Comparison of ENCODE assay signal across 12 cellular contexts in genomic region chr11:86938203-86938899, GRCh38. TPM values are rescaled to one million over a fixed set of nuclear protein-coding genes. Genes with fewer than 3 reads are reported as not detected.
DNase-seq lines count a peak whose midpoint lies in the region; ATAC-seq lines count a peak whose summit lies in the region.
"Had no signal": no experiment of that assay in that cellular context is flagged by ENCODE, and none has a peak within 500 bp of the region (broad histone marks: within the 10 kb centered on the region; RNA-seq: fewer than 3 reads in every experiment).

No MANE protein-coding gene starts in this region.

- no peak overlapping the region for H3K4ac ChIP-seq in mesendoderm (ENCODE audit: low read depth, low read length)

- H4K8ac ChIP-seq in mesendoderm (ENCODE audit: low read depth, low read length): no peak overlapping the region

- no peak overlapping the region for H3K4me3 ChIP-seq in adipocyte (ENCODE audit: low read length)
- H3K4me3 ChIP-seq in mesendoderm (ENCODE audit: low read length): no peak overlapping the region
- no peak overlapping the region for H3K4me3 ChIP-seq in aorta (ENCODE audit: low read length in 2 of 2)

- no peak overlapping the region for H3K27ac Mint-ChIP-seq in stimulated activated naive CD8-positive, alpha-beta T cell treated with anti-CD3 and anti-CD28 coated beads, Interleukin-15, amount 100 ng/mL, for 72 hours
- H3K27ac Mint-ChIP-seq: stimulated activated naive B cell treated with anti-CD40 and anti-IgM and Interleukin-4, amounts not matched to agents 10 μg/mL and 1 μg/mL and 100 μg/mL, for 72 hours had no signal

- H3K9ac ChIP-seq in adipocyte (ENCODE audit: low read length) (peak overlapping the region; percentile 21), mesendoderm (ENCODE audit: low read length) (no peak overlapping the region)

- H3K79me1 ChIP-seq in mesendoderm (ENCODE audit: low read length): no peaks in the 10 kb centered on the region

- no peak overlapping the region for H3K23ac ChIP-seq in mesendoderm (ENCODE audit: low read length)

- WGBS in mesendoderm (ENCODE audit: extremely low coverage, insufficient coverage, low lambda C conversion rate): no CpG with 5 or more reads among the region's 6 CpGs
- 27 to 37% methylated on average over 6 of the region's 6 CpGs for WGBS in aorta, 2 donors

- H3K27me3 ChIP-seq in adipocyte (replicated peaks; ENCODE audit: control insufficient read depth, insufficient read depth, low read length) (no peaks in the 10 kb centered on the region), mesendoderm (ENCODE audit: insufficient read depth, low read length, poor library complexity) (no peaks in the 10 kb centered on the region), aorta (ENCODE audit: control insufficient read depth in 1 of 2, insufficient read depth in 2 of 2, low read length in 1 of 2) (no peaks in the 10 kb centered on the region)

- peaks cover 6% of the 10 kb centered on the region for H3K36me3 ChIP-seq in adipocyte (ENCODE audit: control insufficient read depth, insufficient read depth, low read length, severe bottlenecking)
- H3K36me3 ChIP-seq in mesendoderm (ENCODE audit: control insufficient read depth, insufficient read depth, low read length): no peaks in the 10 kb centered on the region
- no peaks in the 10 kb centered on the region for H3K36me3 ChIP-seq in aorta (ENCODE audit: control insufficient read depth in 1 of 2, insufficient read depth in 2 of 2, low read length in 1 of 2)

- H3K4me1 ChIP-seq in adipocyte (ENCODE audit: control insufficient read depth, insufficient read depth, low read length) (peaks cover 74% of the 10 kb centered on the region), mesendoderm (ENCODE audit: control insufficient read depth, low read depth, low read length) (peaks cover 10% of the 10 kb centered on the region), aorta (ENCODE audit: control insufficient read depth in 1 of 2, insufficient read depth in 2 of 2, low read length in 2 of 2) (peaks cover 9 to 23% of the 10 kb centered on the region in 2 donors)

- no peak overlapping the region for H2BK5ac ChIP-seq in mesendoderm (ENCODE audit: low read length)

- H2AK5ac ChIP-seq in mesendoderm (ENCODE audit: low read length): no peak overlapping the region

- intact Hi-C loops in aorta (cut with DNase I): loop anchor here in 1 of 2 donors (5.0 kb wide), 2 partner anchors 354 to 484 kb away; no protein-coding TSS in a partner anchor

- no peak overlapping the region for H3K4me3 Mint-ChIP-seq in stimulated activated naive CD8-positive, alpha-beta T cell treated with anti-CD3 and anti-CD28 coated beads, Interleukin-15, amount 100 ng/mL, for 72 hours
- H3K4me3 Mint-ChIP-seq: stimulated activated naive B cell treated with anti-CD40 and anti-IgM and Interleukin-4, amounts not matched to agents 10 μg/mL and 1 μg/mL and 100 μg/mL, for 72 hours had no signal

- H4K5ac ChIP-seq in mesendoderm (ENCODE audit: low read length): no peak overlapping the region

- H3K79me2 ChIP-seq in mesendoderm (ENCODE audit: control insufficient read depth, insufficient read depth, low read length): no peaks in the 10 kb centered on the region

- H3K9me3 ChIP-seq in adipocyte (ENCODE audit: control insufficient read depth, low read length): no peaks in the 10 kb centered on the region
- H3K9me3 ChIP-seq in aorta (ENCODE audit: control insufficient read depth, low read length): no peaks in the 10 kb centered on the region

- no peak overlapping the region for H3K4me2 ChIP-seq in mesendoderm (ENCODE audit: low read length)

- H3K27ac ChIP-seq in mesendoderm (ENCODE audit: low read depth, low read length) (no peak overlapping the region), aorta (ENCODE audit: low read depth in 1 of 2, low read length in 2 of 2) (peak overlapping the region; percentile 16 to 50)

- H2BK15ac ChIP-seq in mesendoderm (replicated peaks; ENCODE audit: low read depth): no peak overlapping the region

- peak; percentile 20 for ATAC-seq in stimulated activated naive CD8-positive, alpha-beta T cell treated with anti-CD3 and anti-CD28 coated beads, Interleukin-15, amount 100 ng/mL, for 72 hours
- no peak for ATAC-seq in stimulated activated naive CD8-positive, alpha-beta T cell treated with anti-CD3 and anti-CD28 coated beads, Interleukin-15, Interleukin-2, amounts not matched to agents 100 U/mL and 50 U/mL, for 24 hours
- ATAC-seq in aorta (ENCODE audit: low FRiP score) (no peak), GM18873 (IDR thresholded peaks at IDR 0.05; ENCODE audit: low FRiP score, unreplicated experiment) (no peak), GM21390 (IDR thresholded peaks at IDR 0.05; ENCODE audit: unreplicated experiment) (no peak), GM21723 (IDR thresholded peaks at IDR 0.05; ENCODE audit: unreplicated experiment) (no peak)

- no peak overlapping the region for H3K18ac ChIP-seq in mesendoderm (ENCODE audit: low read length)

- peak overlapping the region; percentile 9 for H3K56ac ChIP-seq in mesendoderm (ENCODE audit: low read length)

- no peaks in the 10 kb centered on the region for H3K9me3 Mint-ChIP-seq in stimulated activated naive CD8-positive, alpha-beta T cell treated with anti-CD3 and anti-CD28 coated beads, Interleukin-15, amount 100 ng/mL, for 72 hours
- H3K9me3 Mint-ChIP-seq: stimulated activated naive B cell treated with anti-CD40 and anti-IgM and Interleukin-4, amounts not matched to agents 10 μg/mL and 1 μg/mL and 100 μg/mL, for 72 hours had no signal

- H2BK120ac ChIP-seq in mesendoderm (ENCODE audit: low read depth, low read length): no peak overlapping the region

- peaks cover 11% of the 10 kb centered on the region for H3K27me3 Mint-ChIP-seq in stimulated activated naive CD8-positive, alpha-beta T cell treated with anti-CD3 and anti-CD28 coated beads, Interleukin-15, amount 100 ng/mL, for 72 hours

- no peak for DNase-seq in stimulated activated naive CD8-positive, alpha-beta T cell treated with anti-CD3 and anti-CD28 coated beads, Interleukin-15, amount 100 ng/mL, for 72 hours
- DNase-seq in stimulated activated naive CD8-positive, alpha-beta T cell treated with anti-CD3 and anti-CD28 coated beads, Interleukin-15, Interleukin-2, amounts not matched to agents 100 U/mL and 50 U/mL, for 24 hours: no peak
- no peak for DNase-seq in adipocyte (ENCODE audit: low read depth)
- no peak for DNase-seq in mesendoderm
- DNase-seq in aorta: no peak
- DNase-seq: activated CD4-positive, CD25-positive, alpha-beta regulatory T cell treated with anti-CD3 and anti-CD28 coated beads, Interleukin-2, amount 50 U/mL, for 72 hours; activated gamma-delta T cell treated with Interleukin-2 at 50 U/mL for 16 hours; posterior cingulate gyrus; stimulated activated naive B cell treated with anti-CD40 and anti-IgM and Interleukin-4, amounts not matched to agents 10 μg/mL and 1 μg/mL and 100 μg/mL, for 72 hours had no signal

- no peaks in the 10 kb centered on the region for H3K4me1 Mint-ChIP-seq in stimulated activated naive CD8-positive, alpha-beta T cell treated with anti-CD3 and anti-CD28 coated beads, Interleukin-15, amount 100 ng/mL, for 72 hours
- H3K4me1 Mint-ChIP-seq: stimulated activated naive B cell treated with anti-CD40 and anti-IgM and Interleukin-4, amounts not matched to agents 10 μg/mL and 1 μg/mL and 100 μg/mL, for 72 hours had no signal

RNA-seq across cellular contexts. Expression of gene FZD4, which starts 16.8 kb away (rescaled TPM):
- polyA plus RNA-seq in mesendoderm (2013, experiment 1 of 2): 4.7 TPM
- polyA plus RNA-seq in mesendoderm (2013, experiment 2 of 2): 4.2 TPM
- 10 to 100 TPM; 50.8 to 91.2 TPM for total RNA-seq in aorta
- 10 to 100 TPM in 1 of 2 donors, 1 to 10 TPM in 1; 4.0 to 41.9 TPM for polyA plus RNA-seq in aorta
